In genomic region chr9:13933268-13933656, GRCh38 we compare ENCODE assay signal across 22 cellular contexts.
"Had no signal": no experiment of that assay in that cellular context is flagged by ENCODE, and none has a peak within 500 bp of the region (broad histone marks: within the 10 kb centered on the region; RNA-seq: fewer than 3 reads in every experiment).

No MANE protein-coding gene starts in this region.

- H3K4me1 Mint-ChIP-seq: immature natural killer cell; naive B cell; natural killer cell; stimulated activated memory B cell treated with anti-CD40 and anti-IgM and Interleukin-4, amounts not matched to agents 10 μg/mL and 1 μg/mL and 100 μg/mL, for 72 hours; stimulated activated naive CD8-positive, alpha-beta T cell treated with anti-CD3 and anti-CD28 coated beads, Interleukin-15, amount 100 ng/mL, for 72 hours had no signal

- H3K4me1 ChIP-seq: lower lobe of right lung, sigmoid colon, uterus had no signal

- ATAC-seq: lower lobe of right lung; natural killer cell; stimulated activated memory B cell treated with anti-CD40 and anti-IgM and Interleukin-4, amounts not matched to agents 10 μg/mL and 1 μg/mL and 100 μg/mL, for 72 hours; stimulated activated naive CD8-positive, alpha-beta T cell treated with anti-CD3 and anti-CD28 coated beads, Interleukin-15, amount 100 ng/mL, for 72 hours had no signal

- H3K4me3 Mint-ChIP-seq: immature natural killer cell; mesothelial cell of epicardium; naive B cell; natural killer cell; stimulated activated memory B cell treated with anti-CD40 and anti-IgM and Interleukin-4, amounts not matched to agents 10 μg/mL and 1 μg/mL and 100 μg/mL, for 72 hours; stimulated activated naive CD8-positive, alpha-beta T cell treated with anti-CD3 and anti-CD28 coated beads, Interleukin-15, amount 100 ng/mL, for 72 hours; type B pancreatic cell had no signal

- H3K36me3 Mint-ChIP-seq: immature natural killer cell; mesothelial cell of epicardium; naive B cell; natural killer cell; stimulated activated memory B cell treated with anti-CD40 and anti-IgM and Interleukin-4, amounts not matched to agents 10 μg/mL and 1 μg/mL and 100 μg/mL, for 72 hours; type B pancreatic cell had no signal

- DNase-seq: hypothalamus; immature natural killer cell; kidney; lower lobe of right lung; mesendoderm; naive B cell; natural killer cell; ovary; right cardiac atrium; sigmoid colon; small intestine; spleen; stimulated activated CD4-positive, alpha-beta T cell treated with anti-CD3 and anti-CD28 coated beads, Interleukin-4, amount 100 ng/mL, for 24 hours; stimulated activated naive CD4-positive, alpha-beta T cell treated with Interleukin-2 at 50 U/mL for 16 hours; stimulated activated naive CD8-positive, alpha-beta T cell treated with anti-CD3 and anti-CD28 coated beads, Interleukin-15, amount 100 ng/mL, for 72 hours; substantia nigra; uterus had no signal

- H3K27ac Mint-ChIP-seq: immature natural killer cell; natural killer cell; progenitor cell of endocrine pancreas; stimulated activated memory B cell treated with anti-CD40 and anti-IgM and Interleukin-4, amounts not matched to agents 10 μg/mL and 1 μg/mL and 100 μg/mL, for 72 hours; stimulated activated naive CD8-positive, alpha-beta T cell treated with anti-CD3 and anti-CD28 coated beads, Interleukin-15, amount 100 ng/mL, for 72 hours; type B pancreatic cell had no signal

- H3K9me3 ChIP-seq: lower lobe of right lung, ovary, sigmoid colon, spleen, tibial nerve, uterus had no signal

- H3K36me3 ChIP-seq: lower lobe of right lung, ovary, sigmoid colon, spleen, tibial nerve, uterus had no signal

- H3K9me3 Mint-ChIP-seq: mesothelial cell of epicardium; stimulated activated memory B cell treated with anti-CD40 and anti-IgM and Interleukin-4, amounts not matched to agents 10 μg/mL and 1 μg/mL and 100 μg/mL, for 72 hours; type B pancreatic cell had no signal

- H3K27ac ChIP-seq: lower lobe of right lung, ovary, sigmoid colon, spleen, tibial nerve, uterus had no signal

- H3K4me3 ChIP-seq: lower lobe of right lung, ovary, sigmoid colon, spleen, tibial nerve, uterus had no signal

- H3K27me3 ChIP-seq: ovary, sigmoid colon, spleen, tibial nerve, uterus had no signal
